In genomic region chr1:40267767-40268187, GRCh38 we compare ENCODE assay signal across 13 cellular contexts. TPM values are rescaled to one million over a fixed set of nuclear protein-coding genes. Genes with fewer than 3 reads are reported as not detected.
A peak's percentile ranks its signal among the peaks of the same experiment; 100 is the strongest.
DNase-seq lines count a peak whose midpoint lies in the region; ATAC-seq and TF ChIP-seq lines count a peak whose summit lies in the region.
"Had no signal": no experiment of that assay in that cellular context is flagged by ENCODE, and none has a peak within 500 bp of the region (broad histone marks: within the 10 kb centered on the region; RNA-seq: fewer than 3 reads in every experiment).

No MANE protein-coding gene starts in this region.

- H3K27me3 ChIP-seq in right lobe of liver: no peaks in the 10 kb centered on the region
- no peaks in the 10 kb centered on the region for H3K27me3 ChIP-seq in aorta (ENCODE audit: control insufficient read depth in 1 of 2, insufficient read depth in 2 of 2, low read length in 1 of 2)

- H3K36me3 Mint-ChIP-seq in activated T-cell treated with anti-CD3 and anti-CD28 coated beads, Interleukin-2, amount 50 U/mL, for 72 hours (ENCODE audit: insufficient read depth in 2 of 2): peaks cover 10 to 43% of the 10 kb centered on the region in 2 donors

- ATAC-seq in activated T-cell treated with anti-CD3 and anti-CD28 coated beads, Interleukin-2, amount 50 U/mL, for 72 hours (replicated peaks in 1 of 2): no peak
- ATAC-seq in right lobe of liver (peak; percentile 91 to 96 (median 93)), aorta (ENCODE audit: low FRiP score) (peak; percentile 93), HG02981 (IDR thresholded peaks at IDR 0.05; ENCODE audit: unreplicated experiment) (no peak), GM21526 (IDR thresholded peaks at IDR 0.05; ENCODE audit: low FRiP score, unreplicated experiment) (no peak)
- ATAC-seq: GM12878 had no signal

- H3K27me3 Mint-ChIP-seq in activated T-cell treated with anti-CD3 and anti-CD28 coated beads, Interleukin-2, amount 50 U/mL, for 72 hours (ENCODE audit: low read depth): no peaks in the 10 kb centered on the region
- H3K27me3 Mint-ChIP-seq: activated naive CD4-positive, alpha-beta T cell treated with anti-CD3 and anti-CD28 coated beads, Interleukin-2, amount 50 U/mL, for 24 hours had no signal

- H3K9me3 Mint-ChIP-seq in activated T-cell treated with anti-CD3 and anti-CD28 coated beads, Interleukin-2, amount 50 U/mL, for 72 hours: no peaks in the 10 kb centered on the region
- H3K9me3 Mint-ChIP-seq: activated naive CD4-positive, alpha-beta T cell treated with anti-CD3 and anti-CD28 coated beads, Interleukin-2, amount 50 U/mL, for 24 hours had no signal

- H3K4me1 Mint-ChIP-seq in activated T-cell treated with anti-CD3 and anti-CD28 coated beads, Interleukin-2, amount 50 U/mL, for 72 hours (ENCODE audit: low read depth): peaks cover 67% of the 10 kb centered on the region

- H3K27ac ChIP-seq in right lobe of liver (peak overlapping the region; percentile 60 to 83 (median 69)), aorta (ENCODE audit: low read depth in 1 of 2, low read length in 2 of 2) (no peak overlapping the region)

- H3K36me3 ChIP-seq in right lobe of liver (peaks cover 4 to 47% (median 12%) of the 10 kb centered on the region in 4 donors), aorta (ENCODE audit: control insufficient read depth in 1 of 2, insufficient read depth in 2 of 2, low read length in 1 of 2) (no peaks in the 10 kb centered on the region)

- peak overlapping the region; percentile 87 for H3K27ac Mint-ChIP-seq in activated T-cell treated with anti-CD3 and anti-CD28 coated beads, Interleukin-2, amount 50 U/mL, for 72 hours
- H3K27ac Mint-ChIP-seq: activated naive CD4-positive, alpha-beta T cell treated with anti-CD3 and anti-CD28 coated beads, Interleukin-2, amount 50 U/mL, for 24 hours had no signal

- WGBS in right lobe of liver (ENCODE audit: insufficient coverage, low coverage, low lambda C conversion rate, missing lambda C conversion rate): 22% methylated on average over 2 of the region's 2 CpGs
- WGBS in aorta, 2 donors: 4 to 5% methylated on average over 2 of the region's 2 CpGs

- TF ChIP-seq CTCF in right lobe of liver (IDR thresholded peaks at IDR 0.05): no peak

- peak overlapping the region in 1 of 2 donors; percentile 25 for H3K4me3 Mint-ChIP-seq in activated T-cell treated with anti-CD3 and anti-CD28 coated beads, Interleukin-2, amount 50 U/mL, for 72 hours
- H3K4me3 Mint-ChIP-seq: activated naive CD4-positive, alpha-beta T cell treated with anti-CD3 and anti-CD28 coated beads, Interleukin-2, amount 50 U/mL, for 24 hours had no signal

- no peak for TF ChIP-seq POLR2A in right lobe of liver (IDR thresholded peaks at IDR 0.05)

- H3K4me3 ChIP-seq in right lobe of liver (no peak overlapping the region), aorta (ENCODE audit: low read length in 2 of 2) (no peak overlapping the region)
- H3K4me3 ChIP-seq: GM12878, skin epidermis had no signal

- H3K9me3 ChIP-seq in right lobe of liver: no peaks in the 10 kb centered on the region
- no peaks in the 10 kb centered on the region for H3K9me3 ChIP-seq in aorta (ENCODE audit: control insufficient read depth, low read length)

- H3K4me1 ChIP-seq in right lobe of liver (peaks cover 0 to 16% (median 3%) of the 10 kb centered on the region in 4 donors), aorta (ENCODE audit: control insufficient read depth in 1 of 2, insufficient read depth in 2 of 2, low read length in 2 of 2) (peaks cover 0 to 7% of the 10 kb centered on the region in 2 donors)

- DNase-seq in activated T-cell treated with anti-CD3 and anti-CD28 coated beads, Interleukin-2, amount 50 U/mL, for 72 hours: no peak
- no peak for DNase-seq in activated T-cell treated with anti-CD3 and anti-CD28 coated beads, Interleukin-2, amount 50 U/mL, for 1 hour
- DNase-seq in dedifferentiated amniotic fluid mesenchymal stem cell (ENCODE audit: extremely low spot score) (peak; percentile 98), right lobe of liver (no peak), aorta (no peak), globus pallidus (ENCODE audit: low spot score) (no peak)
- DNase-seq: NCI-H510A treated with DMSO at 0.1 percent for 48 hours had no signal

- intact Hi-C loops in right lobe of liver (cut with DNase I): no loop called here
- intact Hi-C loops in aorta (cut with DNase I): no loop called here

RNA-seq across cellular contexts. Expression of gene ZMPSTE24, which starts 9.7 kb away (rescaled TPM):
- 10 to 100 TPM; 32.7 to 36.8 TPM for total RNA-seq in activated T-cell treated with anti-CD3 and anti-CD28 coated beads, Interleukin-2, amount 50 U/mL, for 72 hours
- total RNA-seq in right lobe of liver: 10 to 100 TPM; 21.1 to 36.9 (median 27.5) TPM
- 10 to 100 TPM; 51.1 to 56.5 TPM for total RNA-seq in aorta
- 10 to 100 TPM; 27.8 to 28.9 TPM for polyA plus RNA-seq in aorta

RNA-seq across cellular contexts. Expression of gene TMCO2, which starts 20.0 kb away (rescaled TPM):
- total RNA-seq in activated T-cell treated with anti-CD3 and anti-CD28 coated beads, Interleukin-2, amount 50 U/mL, for 72 hours: 1 to 10 TPM in 1 of 2 donors, under 1 TPM in 1; 0.82 to 1.2 TPM
- not detected for total RNA-seq in right lobe of liver
- not detected for total RNA-seq in aorta
- polyA plus RNA-seq in aorta: not detected
- total RNA-seq: A673, GM12878 had no signal
- polyA plus RNA-seq: GM12878 had no signal

RNA-seq across cellular contexts. Expression of gene COL9A2, which starts 49.3 kb away (rescaled TPM):
- 10 to 100 TPM; 27.4 to 36.3 TPM for total RNA-seq in activated T-cell treated with anti-CD3 and anti-CD28 coated beads, Interleukin-2, amount 50 U/mL, for 72 hours
- under 1 TPM; 0.16 to 0.99 (median 0.46) TPM for total RNA-seq in right lobe of liver
- 10 to 100 TPM in 1 of 2 donors, 1 to 10 TPM in 1; 8.6 to 16.3 TPM for total RNA-seq in aorta
- 10 to 100 TPM; 10.1 to 27.7 TPM for polyA plus RNA-seq in aorta

Comparison
In these comparisons a context has a peak if more than half of its experiments do, and no peak if none do; other contexts are left out.
1. ATAC-seq: peak in right lobe of liver (4 of 4) and aorta (single experiment); none in activated T-cell treated with anti-CD3 and anti-CD28 coated beads, Interleukin-2, amount 50 U/mL, for 72 hours (0 of 2), HG02981 (single experiment) and GM21526 (single experiment).
2. H3K27ac ChIP-seq: peak in right lobe of liver (3 of 3); none in aorta (0 of 2).
3. RNA of gene COL9A2, which starts 49.3 kb away (total RNA-seq): 27.4 to 36.3 TPM in activated T-cell treated with anti-CD3 and anti-CD28 coated beads, Interleukin-2, amount 50 U/mL, for 72 hours and 8.6 to 16.3 TPM in aorta; 0.16 to 0.99 TPM in right lobe of liver; every median in the first group is over 4 times any median in the second.